ENCODE assay signal across 1 cellular context in genomic region chr21:46368533-46369285, GRCh38.
TF ChIP-seq lines count a peak whose summit lies in the region.

No MANE protein-coding gene starts in this region.

TF ChIP-seq in HepG2, 621 proteins besides CTCF, POLR2A, EP300 and RAD21 (continued from another document):
- TF ChIP-seq ZNF280B (CRISPR knock-in tag; IDR thresholded peaks at IDR 0.05; ENCODE audit: borderline replicate concordance) (no peak), HNRNPK (IDR thresholded peaks at IDR 0.05; ENCODE audit: low read depth, low read length, poor library complexity, severe bottlenecking) (no peak), NR1H2 (CRISPR knock-in tag; IDR thresholded peaks at IDR 0.05; ENCODE audit: borderline replicate concordance, low read depth) (no peak), ATAD3A (CRISPR knock-in tag; IDR thresholded peaks at IDR 0.05) (no peak)
